In the genomic region with DNA sequence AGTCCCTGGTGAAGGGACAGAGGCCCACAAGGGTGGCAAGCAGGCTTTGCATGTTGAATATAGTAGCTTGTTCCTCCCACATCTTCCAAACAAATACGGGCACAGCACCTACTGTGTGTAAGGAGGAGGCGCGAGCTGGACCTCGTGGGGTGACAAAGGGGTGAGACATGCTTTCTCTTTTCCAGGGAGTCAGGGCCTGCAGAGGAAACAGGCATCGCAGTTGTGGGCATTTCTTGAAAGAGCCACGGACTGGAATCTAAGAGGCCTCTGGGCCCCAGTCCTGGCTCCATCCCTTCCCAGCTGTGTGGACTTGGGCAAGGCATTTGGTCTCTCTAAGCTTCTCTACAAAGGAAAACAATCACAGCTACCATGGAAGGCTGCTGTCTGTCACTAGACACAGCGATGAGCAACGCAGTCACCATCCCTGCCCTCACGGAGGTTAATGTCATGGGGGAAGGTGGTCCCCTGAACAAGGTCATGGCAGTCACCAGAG, we compare ENCODE assay signal across 14 cellular contexts. TPM values are rescaled to one million over a fixed set of nuclear protein-coding genes. Genes with fewer than 3 reads are reported as not detected.
DNase-seq lines count a peak whose midpoint lies in the region; ATAC-seq and TF ChIP-seq lines count a peak whose summit lies in the region.
"Had no signal": no experiment of that assay in that cellular context is flagged by ENCODE, and none has a peak within 500 bp of the region (broad histone marks: within the 10 kb centered on the region; RNA-seq: fewer than 3 reads in every experiment).

No MANE protein-coding gene starts in this region.

- H3K27me3 Mint-ChIP-seq in endothelial cell (ENCODE audit: unreplicated experiment): peaks cover 9% of the 10 kb centered on the region

- H3K4me3 ChIP-seq in Panc1 (ENCODE audit: low read depth in 2 of 2, low read length in 2 of 2) (no peak overlapping the region), mucosa of rectum (ENCODE audit: low read length in 2 of 2) (no peak overlapping the region), PC-3 (ENCODE audit: low read length) (no peak overlapping the region)

- peak overlapping the region; percentile 65 for H3K27ac ChIP-seq in Panc1 (ENCODE audit: low read length)
- peak overlapping the region; percentile 88 for H3K27ac ChIP-seq in mucosa of rectum (ENCODE audit: low read depth in 2 of 2, low read length in 2 of 2)
- H3K27ac ChIP-seq in PC-3 (ENCODE audit: low read length): no peak overlapping the region

- no peak overlapping the region for H3K4me2 ChIP-seq in PC-3 (ENCODE audit: low read length)

- peak overlapping the region; percentile 75 for H3K27ac Mint-ChIP-seq in endothelial cell (ENCODE audit: unreplicated experiment)

- no peaks in the 10 kb centered on the region for H3K9me2 ChIP-seq in PC-3 (replicated peaks; ENCODE audit: low read length)

- H3K4me3 Mint-ChIP-seq in endothelial cell (ENCODE audit: unreplicated experiment): no peak overlapping the region
- H3K4me3 Mint-ChIP-seq: central memory CD8-positive, alpha-beta T cell; stimulated activated effector memory CD8-positive, alpha-beta T cell treated with anti-CD3 and anti-CD28 coated beads, Interleukin-12 subunit alpha, Interleukin-12 subunit beta, amount 100 ng/mL, for 72 hours had no signal

- POLR2A ChIA-PET in Panc1 (lab: Charles Lee) (interaction anchor here (0.7 kb wide), 1 partner anchor 14 kb away, joined by 3 read pairs; no protein-coding TSS in a partner anchor), PC-3 (lab: Charles Lee; ENCODE audit: unreplicated experiment) (no interaction called here)

- H2AFZ ChIP-seq in PC-3 (ENCODE audit: low read length): no peak overlapping the region

- BruUV-seq in Panc1 (replicated peaks; lab: Mats Ljungman, UMichigan) (no TSS peak), PC-3 (replicated peaks; lab: Mats Ljungman, UMichigan) (no TSS peak)

- H3K36me3 Mint-ChIP-seq in endothelial cell (ENCODE audit: low read depth, unreplicated experiment): no peaks in the 10 kb centered on the region
- H3K36me3 Mint-ChIP-seq: stimulated activated effector memory CD8-positive, alpha-beta T cell treated with anti-CD3 and anti-CD28 coated beads, Interleukin-12 subunit alpha, Interleukin-12 subunit beta, amount 100 ng/mL, for 72 hours had no signal

- H4K20me1 ChIP-seq in PC-3 (ENCODE audit: low read length): no peaks in the 10 kb centered on the region

- CTCF ChIA-PET in Panc1 (lab: Charles Lee): interaction anchor here (0.6 to 1.5 kb wide), 4 partner anchors 15 to 234 kb away, joined by 3 to 8 read pairs (median 4); no protein-coding TSS in a partner anchor
- CTCF ChIA-PET in PC-3 (lab: Charles Lee): no interaction called here

- H3K79me2 ChIP-seq in PC-3 (ENCODE audit: low read length): no peaks in the 10 kb centered on the region

- peaks cover 34% of the 10 kb centered on the region for H3K4me1 Mint-ChIP-seq in endothelial cell (ENCODE audit: unreplicated experiment)

- H3K27me3 ChIP-seq in Panc1 (ENCODE audit: control insufficient read depth, insufficient read depth, low read length) (no peaks in the 10 kb centered on the region), mucosa of rectum (ENCODE audit: control insufficient read depth in 2 of 2, insufficient read depth in 2 of 2, low read length in 2 of 2) (no peaks in the 10 kb centered on the region), PC-3 (ENCODE audit: low read length) (no peaks in the 10 kb centered on the region)

- DNase-seq in Panc1 (ENCODE audit: low read depth, low spot score) (no peak), endothelial cell (ENCODE audit: low spot score) (no peak), superior temporal gyrus (ENCODE audit: extremely low spot score) (peak; percentile 61), NK-92 (lab: John Stamatoyannopoulos, UW; ENCODE audit: unreplicated experiment) (no peak), PC-3 (no peak)
- DNase-seq: NCI-H526 treated with DMSO at 0.1 percent for 48 hours, small intestine had no signal

- H3K36me3 ChIP-seq in Panc1 (ENCODE audit: control insufficient read depth, insufficient read depth, low read length): no peaks in the 10 kb centered on the region
- H3K36me3 ChIP-seq in mucosa of rectum (ENCODE audit: control insufficient read depth in 2 of 2, insufficient read depth in 2 of 2, low read length in 2 of 2): no peaks in the 10 kb centered on the region
- no peaks in the 10 kb centered on the region for H3K36me3 ChIP-seq in PC-3 (ENCODE audit: low read depth, low read length)

- intact Hi-C loops in Panc1 (cut with micrococcal nuclease; ENCODE audit: unreplicated experiment): no loop called here
- intact Hi-C loops in PC-3 (cut with micrococcal nuclease): no loop called here

- H3F3A ChIP-seq in PC-3 (ENCODE audit: low read length, unreplicated experiment): no peaks in the 10 kb centered on the region

- peaks cover 26% of the 10 kb centered on the region for H3K4me1 ChIP-seq in Panc1 (ENCODE audit: control insufficient read depth, insufficient read depth, low read length)
- peaks cover 14 to 16% of the 10 kb centered on the region in 2 donors for H3K4me1 ChIP-seq in mucosa of rectum (ENCODE audit: control insufficient read depth in 2 of 2, insufficient read depth in 2 of 2, low read length in 2 of 2)
- H3K4me1 ChIP-seq in PC-3 (ENCODE audit: insufficient read depth, low read length): peaks cover 18% of the 10 kb centered on the region

- ATAC-seq in Panc1 (peak; percentile 31; the same call in 1 of the 2 replicates), GM18870 (IDR thresholded peaks at IDR 0.05; ENCODE audit: unreplicated experiment) (no peak), GM18517 (IDR thresholded peaks at IDR 0.05; ENCODE audit: unreplicated experiment) (no peak), PC-3 (no peak)
- ATAC-seq: stimulated activated effector memory CD8-positive, alpha-beta T cell treated with anti-CD3 and anti-CD28 coated beads, Interleukin-12 subunit alpha, Interleukin-12 subunit beta, amount 100 ng/mL, for 72 hours had no signal

- no peaks in the 10 kb centered on the region for H3K9me3 Mint-ChIP-seq in endothelial cell (ENCODE audit: unreplicated experiment)
- H3K9me3 Mint-ChIP-seq: central memory CD8-positive, alpha-beta T cell; stimulated activated effector memory CD8-positive, alpha-beta T cell treated with anti-CD3 and anti-CD28 coated beads, Interleukin-12 subunit alpha, Interleukin-12 subunit beta, amount 100 ng/mL, for 72 hours had no signal

- in situ Hi-C loops in Panc1 (cut with HindIII; ENCODE audit: low pct_unique_long_range_greater_than_20kb, low sequenced_read_pairs): no loop called here

- H3K9me3 ChIP-seq in Panc1 (ENCODE audit: control insufficient read depth, insufficient read depth, low read depth, low read length): no peaks in the 10 kb centered on the region
- no peaks in the 10 kb centered on the region for H3K9me3 ChIP-seq in mucosa of rectum (ENCODE audit: control insufficient read depth in 2 of 2, low read length in 2 of 2)
- no peaks in the 10 kb centered on the region for H3K9me3 ChIP-seq in PC-3 (ENCODE audit: low read length)

- no peak for TF ChIP-seq CTCF in Panc1 (IDR thresholded peaks at IDR 0.05)
- no peak for TF ChIP-seq CTCF in endothelial cell (IDR thresholded peaks at IDR 0.05; ENCODE audit: unreplicated experiment)
- TF ChIP-seq CTCF in PC-3 (conservative IDR thresholded peaks at IDR 0.05; ENCODE audit: low read depth, low read length): no peak

- H3K9ac ChIP-seq in mucosa of rectum (ENCODE audit: low read depth in 1 of 2, low read length in 2 of 2): no peak overlapping the region
- no peak overlapping the region for H3K9ac ChIP-seq in PC-3 (ENCODE audit: low read length)

RNA-seq across cellular contexts. Expression of gene CDC42EP1, which starts 13.0 kb away (rescaled TPM):
- total RNA-seq in Panc1 (2021; ENCODE audit: unreplicated experiment) (62.5 TPM), endothelial cell (ENCODE audit: unreplicated experiment) (51.2 TPM), PC-3 (2014; rRNA removed) (43.9 and 47.4 TPM in 2 replicates)
- polyA plus RNA-seq in Panc1 (2012; ENCODE audit: insufficient read length): 91.2 TPM

RNA-seq across cellular contexts. Expression of gene CARD10, which starts 28.1 kb away (rescaled TPM):
- total RNA-seq in Panc1 (2021; ENCODE audit: unreplicated experiment) (43.1 TPM), endothelial cell (ENCODE audit: unreplicated experiment) (26.0 TPM), PC-3 (2014; rRNA removed) (20.7 and 26.3 TPM in 2 replicates)
- 49.6 TPM for polyA plus RNA-seq in Panc1 (2012; ENCODE audit: insufficient read length)

RNA-seq across cellular contexts. Expression of gene LGALS2, which starts 32.6 kb away (rescaled TPM):
- not detected for total RNA-seq in Panc1 (2021; ENCODE audit: unreplicated experiment)
- polyA plus RNA-seq in Panc1 (2012; ENCODE audit: insufficient read length): not detected
- total RNA-seq in endothelial cell (ENCODE audit: unreplicated experiment): not detected
- total RNA-seq in PC-3 (2014; rRNA removed): not detected in 2 replicates
- total RNA-seq: M059J; T-helper 2 cell treated with Interferon-gamma antibody and Interleukin-4, amounts not matched to agents 100 ng/mL and 5 ng/mL, for 36 hours had no signal
